ENCODE assay signal across 8 cellular contexts in the genomic region with DNA sequence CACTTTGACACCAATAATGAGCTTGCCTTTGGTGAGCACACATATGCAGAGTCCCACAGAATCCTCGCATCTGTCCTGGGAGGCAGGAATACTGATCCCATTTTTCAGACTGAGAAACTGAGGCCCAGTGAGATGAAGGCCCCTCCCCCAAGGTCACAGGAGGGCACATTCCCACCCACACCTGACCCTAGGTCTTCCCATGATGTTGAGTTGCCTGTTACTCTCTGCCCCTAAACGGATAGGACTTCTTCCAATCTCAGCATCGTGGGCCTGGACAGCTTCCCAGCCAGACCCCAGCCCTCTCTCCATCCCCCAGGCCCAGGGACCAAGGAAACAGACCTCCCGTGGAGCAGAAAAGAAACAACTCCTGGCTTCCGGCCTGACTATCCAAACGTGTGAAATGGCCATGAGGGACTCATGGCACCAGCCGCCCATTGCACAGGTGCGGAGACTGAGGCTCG. TPM values are rescaled to one million over a fixed set of nuclear protein-coding genes. Genes with fewer than 3 reads are reported as not detected.
DNase-seq lines count a peak whose midpoint lies in the region; ATAC-seq lines count a peak whose summit lies in the region.

No MANE protein-coding gene starts in this region.

- peak overlapping the region; percentile 65 for H3K27ac ChIP-seq in cingulate gyrus (ENCODE audit: low read depth, low read length)

- no peaks in the 10 kb centered on the region for H3K27me3 Mint-ChIP-seq in IgD-negative memory B cell
- H3K27me3 Mint-ChIP-seq in natural killer cell treated with Interleukin-12 subunit alpha and Interleukin-12 subunit beta and Interleukin-15 and Interleukin-18, amount 100 ng/mL, for 72 hours, result no peaks in the 10 kb centered on the region

- H3K9me3 Mint-ChIP-seq in IgD-negative memory B cell, result no peaks in the 10 kb centered on the region
- H3K9me3 Mint-ChIP-seq in natural killer cell treated with Interleukin-12 subunit alpha and Interleukin-12 subunit beta and Interleukin-15 and Interleukin-18, amount 100 ng/mL, for 72 hours, result no peaks in the 10 kb centered on the region

- peak overlapping the region; percentile 37 to 90 (median 78) for H3K27ac Mint-ChIP-seq in IgD-negative memory B cell
- peak overlapping the region in 1 of 2 donors; percentile 59 for H3K27ac Mint-ChIP-seq in natural killer cell treated with Interleukin-12 subunit alpha and Interleukin-12 subunit beta and Interleukin-15 and Interleukin-18, amount 100 ng/mL, for 72 hours

- no peaks in the 10 kb centered on the region for H3K36me3 Mint-ChIP-seq in IgD-negative memory B cell
- no peaks in the 10 kb centered on the region for H3K36me3 Mint-ChIP-seq in natural killer cell treated with Interleukin-12 subunit alpha and Interleukin-12 subunit beta and Interleukin-15 and Interleukin-18, amount 100 ng/mL, for 72 hours

- peak overlapping the region; percentile 75 to 96 (median 86) for H3K4me3 Mint-ChIP-seq in IgD-negative memory B cell
- peak overlapping the region; percentile 89 for H3K4me3 Mint-ChIP-seq in natural killer cell treated with Interleukin-12 subunit alpha and Interleukin-12 subunit beta and Interleukin-15 and Interleukin-18, amount 100 ng/mL, for 72 hours

- ATAC-seq in natural killer cell treated with Interleukin-12 subunit alpha and Interleukin-12 subunit beta and Interleukin-15 and Interleukin-18, amount 100 ng/mL, for 72 hours, result no peak
- ATAC-seq in HG02840 (IDR thresholded peaks at IDR 0.05; ENCODE audit: low FRiP score, unreplicated experiment) (no peak), HG02759 (IDR thresholded peaks at IDR 0.05; ENCODE audit: unreplicated experiment) (no peak)

- peaks cover 8 to 16% (median 15%) of the 10 kb centered on the region in 3 donors for H3K4me1 Mint-ChIP-seq in IgD-negative memory B cell
- peaks cover 6 to 13% of the 10 kb centered on the region in 2 donors for H3K4me1 Mint-ChIP-seq in natural killer cell treated with Interleukin-12 subunit alpha and Interleukin-12 subunit beta and Interleukin-15 and Interleukin-18, amount 100 ng/mL, for 72 hours (ENCODE audit: low read depth in 2 of 2)

- DNase-seq in COR-L47 (lab: John Stamatoyannopoulos, UW), result peak; percentile 41
- DNase-seq in natural killer cell treated with Interleukin-12 subunit alpha and Interleukin-12 subunit beta and Interleukin-15 and Interleukin-18, amount 100 ng/mL, for 72 hours (ENCODE audit: low spot score), result no peak
- no peak for DNase-seq in NOMO-1 (lab: John Stamatoyannopoulos, UW; ENCODE audit: unreplicated experiment in 2 of 2)
- DNase-seq in NCI-H510A treated with DMSO at 0.1 percent for 48 hours (lab: John Stamatoyannopoulos, UW), result no peak

RNA-seq across cellular contexts. Expression of a gene that starts 0.9 kb away (rescaled TPM):
- polyA plus RNA-seq in IgD-negative memory B cell, result 27.7 TPM
- 10 to 100 TPM; 57.8 to 99.0 TPM for total RNA-seq in natural killer cell treated with Interleukin-12 subunit alpha and Interleukin-12 subunit beta and Interleukin-15 and Interleukin-18, amount 100 ng/mL, for 72 hours

RNA-seq across cellular contexts. Expression of a gene that starts 9.2 kb away (rescaled TPM):
- 11.4 TPM for polyA plus RNA-seq in IgD-negative memory B cell
- total RNA-seq in natural killer cell treated with Interleukin-12 subunit alpha and Interleukin-12 subunit beta and Interleukin-15 and Interleukin-18, amount 100 ng/mL, for 72 hours, result 10 to 100 TPM; 42.4 to 82.6 TPM

RNA-seq across cellular contexts. Expression of a gene that starts 53.7 kb away (rescaled TPM):
- polyA plus RNA-seq in IgD-negative memory B cell, result 7.4 TPM
- 10 to 100 TPM; 18.6 to 24.1 TPM for total RNA-seq in natural killer cell treated with Interleukin-12 subunit alpha and Interleukin-12 subunit beta and Interleukin-15 and Interleukin-18, amount 100 ng/mL, for 72 hours
